Comparison of ENCODE assay signal across 16 cellular contexts in genomic region chr9:135123735-135124134, GRCh38.
"Had no signal": no experiment of that assay in that cellular context is flagged by ENCODE, and none has a peak within 500 bp of the region (broad histone marks: within the 10 kb centered on the region; RNA-seq: fewer than 3 reads in every experiment).

No MANE protein-coding gene starts in this region.

- H3K27ac ChIP-seq: epithelial cell of prostate, ovary, sigmoid colon had no signal

- H3K4me3 ChIP-seq: ovary, sigmoid colon had no signal

- H3K27ac Mint-ChIP-seq: activated naive CD8-positive, alpha-beta T cell treated with anti-CD3 and anti-CD28 coated beads, Interleukin-2, amount 50 U/mL, for 24 hours; dendritic cell treated with granulocyte-macrophage colony-stimulating factor and Interleukin-4, amounts not matched to agents 40 ng/mL and 50 ng/mL, for 4 days; effector memory CD8-positive, alpha-beta T cell; stimulated activated naive B cell treated with anti-CD40 and anti-IgM and Interleukin-4, amounts not matched to agents 10 μg/mL and 1 μg/mL and 100 μg/mL, for 72 hours; T-helper 1 cell treated with Interleukin-12 subunit alpha and Interleukin-12 subunit beta and Interleukin-4 antibody, amounts not matched to agents 30 μg/mL and 1 μg/mL, for 36 hours; WTC11 had no signal

- H3K36me3 Mint-ChIP-seq: stimulated activated naive B cell treated with anti-CD40 and anti-IgM and Interleukin-4, amounts not matched to agents 10 μg/mL and 1 μg/mL and 100 μg/mL, for 72 hours had no signal

- H3K36me3 ChIP-seq: ovary had no signal

- ATAC-seq: activated naive CD8-positive, alpha-beta T cell treated with anti-CD3 and anti-CD28 coated beads, Interleukin-2, amount 50 U/mL, for 24 hours; effector memory CD8-positive, alpha-beta T cell; left lobe of liver; stimulated activated naive B cell treated with anti-CD40 and anti-IgM and Interleukin-4, amounts not matched to agents 10 μg/mL and 1 μg/mL and 100 μg/mL, for 72 hours; WTC11 had no signal

- H3K4me3 Mint-ChIP-seq: activated naive CD8-positive, alpha-beta T cell treated with anti-CD3 and anti-CD28 coated beads, Interleukin-2, amount 50 U/mL, for 24 hours; dendritic cell treated with granulocyte-macrophage colony-stimulating factor and Interleukin-4, amounts not matched to agents 40 ng/mL and 50 ng/mL, for 4 days; effector memory CD8-positive, alpha-beta T cell; stimulated activated naive B cell treated with anti-CD40 and anti-IgM and Interleukin-4, amounts not matched to agents 10 μg/mL and 1 μg/mL and 100 μg/mL, for 72 hours; T-helper 1 cell treated with Interleukin-12 subunit alpha and Interleukin-12 subunit beta and Interleukin-4 antibody, amounts not matched to agents 30 μg/mL and 1 μg/mL, for 36 hours; WTC11 had no signal

- H3K4me1 Mint-ChIP-seq: activated naive CD8-positive, alpha-beta T cell treated with anti-CD3 and anti-CD28 coated beads, Interleukin-2, amount 50 U/mL, for 24 hours; stimulated activated naive B cell treated with anti-CD40 and anti-IgM and Interleukin-4, amounts not matched to agents 10 μg/mL and 1 μg/mL and 100 μg/mL, for 72 hours; WTC11 had no signal

- DNase-seq: activated CD4-positive, alpha-beta T cell treated with anti-CD3 and anti-CD28 coated beads for 48 hours; activated naive CD4-positive, alpha-beta T cell treated with Interleukin-2 at 50 U/mL for 16 hours; activated naive CD8-positive, alpha-beta T cell treated with anti-CD3 and anti-CD28 coated beads, Interleukin-2, amount 50 U/mL, for 24 hours; effector memory CD8-positive, alpha-beta T cell; glutamatergic neuron; ovary; sigmoid colon; stimulated activated CD4-positive, alpha-beta T cell treated with anti-CD3 and anti-CD28 coated beads, Interleukin-2, amount 100 ng/mL, for 24 hours; stimulated activated naive B cell treated with anti-CD40 and anti-IgM and Interleukin-4, amounts not matched to agents 10 μg/mL and 1 μg/mL and 100 μg/mL, for 72 hours; trophoblast cell had no signal

- H3K27me3 ChIP-seq: ovary, sigmoid colon had no signal

- H3K9me3 Mint-ChIP-seq: activated naive CD8-positive, alpha-beta T cell treated with anti-CD3 and anti-CD28 coated beads, Interleukin-2, amount 50 U/mL, for 24 hours; effector memory CD8-positive, alpha-beta T cell had no signal

- H3K27me3 Mint-ChIP-seq: activated naive CD8-positive, alpha-beta T cell treated with anti-CD3 and anti-CD28 coated beads, Interleukin-2, amount 50 U/mL, for 24 hours; dendritic cell treated with granulocyte-macrophage colony-stimulating factor and Interleukin-4, amounts not matched to agents 40 ng/mL and 50 ng/mL, for 4 days had no signal

- FAIRE-seq: astrocyte had no signal

- H3K9me3 ChIP-seq: ovary, sigmoid colon had no signal

- H3K4me1 ChIP-seq: sigmoid colon had no signal
